Comparison of ENCODE assay signal across 10 cellular contexts in the genomic region with DNA sequence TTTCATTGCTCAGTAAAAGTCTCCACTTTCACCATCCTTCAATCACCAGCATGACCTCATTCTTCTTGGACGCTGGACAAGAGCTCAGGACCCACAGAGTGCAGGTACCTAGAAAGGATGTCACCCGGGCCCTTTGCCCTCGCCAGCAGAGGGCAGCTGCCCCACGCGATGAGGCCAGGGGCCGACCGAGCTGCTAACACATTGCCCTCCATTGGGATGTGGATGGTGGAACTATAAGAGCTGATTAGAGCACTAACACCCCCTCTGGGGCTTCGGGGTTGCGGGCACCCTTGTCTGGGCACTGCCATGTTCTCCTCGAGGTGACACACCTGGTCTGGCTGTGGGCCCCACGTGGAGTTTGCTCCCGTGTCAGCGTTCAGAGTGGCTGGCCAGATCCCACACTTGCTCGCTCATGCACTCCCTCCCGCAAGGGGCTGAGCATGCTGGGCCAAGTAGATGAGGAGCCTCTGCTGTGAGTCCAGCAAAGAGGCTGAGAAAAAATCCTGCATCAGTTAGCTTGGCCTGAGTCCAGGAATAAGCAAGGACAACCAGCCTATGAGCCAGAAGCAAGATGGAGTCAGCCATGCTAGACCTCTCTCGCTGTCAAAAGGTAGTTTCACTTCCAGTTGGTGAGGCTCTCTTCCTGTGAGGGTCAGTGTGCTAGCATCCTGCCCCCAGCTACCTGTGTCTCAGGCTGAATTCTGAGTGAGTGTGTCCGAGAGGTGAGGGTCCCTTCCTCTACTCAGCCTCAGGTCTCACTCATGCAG. TPM values are rescaled to one million over a fixed set of nuclear protein-coding genes. Genes with fewer than 3 reads are reported as not detected.
DNase-seq lines count a peak whose midpoint lies in the region; ATAC-seq, FAIRE-seq and TF ChIP-seq lines count a peak whose summit lies in the region.
"Had no signal": no experiment of that assay in that cellular context is flagged by ENCODE, and none has a peak within 500 bp of the region (broad histone marks: within the 10 kb centered on the region; RNA-seq: fewer than 3 reads in every experiment).

No MANE protein-coding gene starts in this region.

- peak; percentile 23 for TF ChIP-seq CTCF in fibroblast of mammary gland (conservative IDR thresholded peaks at IDR 0.05; ENCODE audit: control insufficient read depth, insufficient read depth, low read depth, low read length)
- no peak for TF ChIP-seq CTCF in CD8-positive, alpha-beta T cell (IDR thresholded peaks at IDR 0.05)

- peaks cover 4% of the 10 kb centered on the region for H3K9me3 ChIP-seq in CD8-positive, alpha-beta T cell (ENCODE audit: low read length)
- H3K9me3 ChIP-seq: suprapubic skin had no signal

- no peaks in the 10 kb centered on the region for H3K36me3 Mint-ChIP-seq in stimulated activated effector memory CD8-positive, alpha-beta T cell treated with anti-CD3 and anti-CD28 coated beads, Interleukin-12 subunit alpha, Interleukin-12 subunit beta, amount 100 ng/mL, for 72 hours
- H3K36me3 Mint-ChIP-seq in CD8-positive, alpha-beta T cell: no peaks in the 10 kb centered on the region

- no peak overlapping the region for H3K4me3 ChIP-seq in fibroblast of mammary gland (ENCODE audit: control insufficient read depth, low read depth, low read length)
- no peak overlapping the region for H3K4me3 ChIP-seq in CD8-positive, alpha-beta T cell (ENCODE audit: low read depth, low read length)
- H3K4me3 ChIP-seq: suprapubic skin had no signal

- peaks cover 4% of the 10 kb centered on the region for H3K9me3 Mint-ChIP-seq in stimulated activated effector memory CD8-positive, alpha-beta T cell treated with anti-CD3 and anti-CD28 coated beads, Interleukin-12 subunit alpha, Interleukin-12 subunit beta, amount 100 ng/mL, for 72 hours
- peaks cover 5% of the 10 kb centered on the region for H3K9me3 Mint-ChIP-seq in CD8-positive, alpha-beta T cell

- H3K4me1 Mint-ChIP-seq in stimulated activated effector memory CD8-positive, alpha-beta T cell treated with anti-CD3 and anti-CD28 coated beads, Interleukin-12 subunit alpha, Interleukin-12 subunit beta, amount 100 ng/mL, for 72 hours: peaks cover 21% of the 10 kb centered on the region
- H3K4me1 Mint-ChIP-seq in CD8-positive, alpha-beta T cell (ENCODE audit: low read depth): peaks cover 1% of the 10 kb centered on the region

- ATAC-seq in stimulated activated effector memory CD8-positive, alpha-beta T cell treated with anti-CD3 and anti-CD28 coated beads, Interleukin-12 subunit alpha, Interleukin-12 subunit beta, amount 100 ng/mL, for 72 hours: peak; percentile 51
- no peak for ATAC-seq in CD8-positive, alpha-beta T cell

- peak; percentile 58 for DNase-seq in activated CD8-positive, alpha-beta memory T cell treated with anti-CD3 and anti-CD28 coated beads for 24 hours
- DNase-seq in activated CD8-positive, alpha-beta memory T cell treated with anti-CD3 and anti-CD28 coated beads, Interleukin-2, amount 50 U/mL, for 4 hours: no peak
- DNase-seq in NOMO-1 (lab: John Stamatoyannopoulos, UW; ENCODE audit: unreplicated experiment in 2 of 2) (peak; percentile 37 to 46), fibroblast of mammary gland (ENCODE audit: low read depth) (peak; percentile 9), SHP77 treated with DMSO at 0.1 percent for 48 hours (lab: John Stamatoyannopoulos, UW) (no peak), RCC 7860 (ENCODE audit: low spot score) (no peak)
- DNase-seq in stimulated activated effector memory CD8-positive, alpha-beta T cell treated with anti-CD3 and anti-CD28 coated beads, Interleukin-12 subunit alpha, Interleukin-12 subunit beta, amount 100 ng/mL, for 72 hours (ENCODE audit: low spot score in 2 of 2): no peak
- DNase-seq in CD8-positive, alpha-beta T cell: no peak
- DNase-seq: COR-L47 had no signal

- intact Hi-C loops in CD8-positive, alpha-beta T cell (cut with DNase I, micrococcal nuclease): no loop called here

- no peak overlapping the region for H3K27ac Mint-ChIP-seq in stimulated activated effector memory CD8-positive, alpha-beta T cell treated with anti-CD3 and anti-CD28 coated beads, Interleukin-12 subunit alpha, Interleukin-12 subunit beta, amount 100 ng/mL, for 72 hours
- H3K27ac Mint-ChIP-seq in CD8-positive, alpha-beta T cell: no peak overlapping the region

- CTCF ChIA-PET in CD8-positive, alpha-beta T cell (lab: Charles Lee): interaction anchor here (0.6 to 12.4 kb wide), 12 partner anchors 10 to 317 kb away, joined by 3 to 158 read pairs (median 4); partner anchors contain the start of genes KRTAP5-6 and SYT8

- no peak for FAIRE-seq in RCC 7860 (lab: Jason Lieb, UNC)

- no peak overlapping the region for H3K27ac ChIP-seq in CD8-positive, alpha-beta T cell (ENCODE audit: low read depth, low read length)
- H3K27ac ChIP-seq: suprapubic skin had no signal

- POLR2A ChIA-PET in CD8-positive, alpha-beta T cell (lab: Charles Lee): no interaction called here

- no peak overlapping the region for H3K4me3 Mint-ChIP-seq in stimulated activated effector memory CD8-positive, alpha-beta T cell treated with anti-CD3 and anti-CD28 coated beads, Interleukin-12 subunit alpha, Interleukin-12 subunit beta, amount 100 ng/mL, for 72 hours
- no peak overlapping the region for H3K4me3 Mint-ChIP-seq in CD8-positive, alpha-beta T cell

- no peaks in the 10 kb centered on the region for H3K27me3 Mint-ChIP-seq in CD8-positive, alpha-beta T cell (ENCODE audit: low read depth)

- no peaks in the 10 kb centered on the region for H3K36me3 ChIP-seq in CD8-positive, alpha-beta T cell (ENCODE audit: insufficient read depth, low read length)
- H3K36me3 ChIP-seq: suprapubic skin had no signal

- peaks cover under 1% of the 10 kb centered on the region for H3K4me1 ChIP-seq in CD8-positive, alpha-beta T cell (ENCODE audit: insufficient read depth, low read length)

- H3K27me3 ChIP-seq in CD8-positive, alpha-beta T cell (ENCODE audit: insufficient read depth, low read length): no peaks in the 10 kb centered on the region

RNA-seq across cellular contexts. Expression of gene KRTAP5-6, which starts 9.8 kb away (rescaled TPM):
- not detected for total RNA-seq in CD8-positive, alpha-beta T cell

RNA-seq across cellular contexts. Expression of gene IFITM10, which starts 43.6 kb away (rescaled TPM):
- 1 to 10 TPM; 1.1 to 1.7 TPM for total RNA-seq in CD8-positive, alpha-beta T cell

RNA-seq across cellular contexts. Expression of gene CTSD, which starts 56.9 kb away (rescaled TPM):
- total RNA-seq in CD8-positive, alpha-beta T cell: 10 to 100 TPM; 54.3 to 57.9 TPM

Comparison
In these comparisons a context has a peak if more than half of its experiments do, and no peak if none do; other contexts are left out.
1. DNase-seq: peak in activated CD8-positive, alpha-beta memory T cell treated with anti-CD3 and anti-CD28 coated beads for 24 hours (single experiment), NOMO-1 (2 of 2) and fibroblast of mammary gland (single experiment); none in activated CD8-positive, alpha-beta memory T cell treated with anti-CD3 and anti-CD28 coated beads, Interleukin-2, amount 50 U/mL, for 4 hours (single experiment), stimulated activated effector memory CD8-positive, alpha-beta T cell treated with anti-CD3 and anti-CD28 coated beads, Interleukin-12 subunit alpha, Interleukin-12 subunit beta, amount 100 ng/mL, for 72 hours (0 of 2), SHP77 treated with DMSO at 0.1 percent for 48 hours (single experiment), RCC 7860 (single experiment) and CD8-positive, alpha-beta T cell (0 of 7).